In genomic region chr11:65861533-65862183, GRCh38 we compare ENCODE assay signal across 8 cellular contexts.
A peak's percentile ranks its signal among the peaks of the same experiment; 100 is the strongest.
DNase-seq lines count a peak whose midpoint lies in the region; ATAC-seq lines count a peak whose summit lies in the region.
"Had no signal": no experiment of that assay in that cellular context is flagged by ENCODE, and none has a peak within 500 bp of the region (broad histone marks: within the 10 kb centered on the region; RNA-seq: fewer than 3 reads in every experiment).

No MANE protein-coding gene starts in this region.

- peak overlapping the region; percentile 95 for H3K4me3 Mint-ChIP-seq in activated naive CD8-positive, alpha-beta T cell
- H3K4me3 Mint-ChIP-seq in stimulated activated effector memory CD8-positive, alpha-beta T cell treated with anti-CD3 and anti-CD28 coated beads, Interleukin-12 subunit alpha, Interleukin-12 subunit beta, amount 100 ng/mL, for 72 hours = peak overlapping the region; percentile 97

- ATAC-seq in stimulated activated effector memory CD8-positive, alpha-beta T cell treated with anti-CD3 and anti-CD28 coated beads, Interleukin-12 subunit alpha, Interleukin-12 subunit beta, amount 100 ng/mL, for 72 hours = no peak

- peaks cover 9% of the 10 kb centered on the region for H3K4me1 ChIP-seq in HUES6 (ENCODE audit: control insufficient read depth, insufficient read depth, low read length)

- H3K9me3 ChIP-seq in HUES6 (ENCODE audit: control insufficient read depth, insufficient read depth, low read depth, low read length) = no peaks in the 10 kb centered on the region
- no peaks in the 10 kb centered on the region for H3K9me3 ChIP-seq in iPS-18c (ENCODE audit: control insufficient read depth, insufficient read depth, low read length)

- DNase-seq in stimulated activated effector memory CD8-positive, alpha-beta T cell treated with anti-CD3 and anti-CD28 coated beads, Interleukin-12 subunit alpha, Interleukin-12 subunit beta, amount 100 ng/mL, for 72 hours (ENCODE audit: low spot score in 2 of 2) = no peak
- no peak for DNase-seq in GM19238 (ENCODE audit: insufficient read length, low spot score)
- DNase-seq in HPDE6-E6E7 (ENCODE audit: extremely low spot score) = no peak
- no peak for DNase-seq in activated CD4-positive, CD25-positive, alpha-beta regulatory T cell treated with anti-CD3 and anti-CD28 coated beads, Interleukin-2, amount 50 U/mL, for 72 hours
- DNase-seq: activated gamma-delta T cell treated with Interleukin-2 at 50 U/mL for 16 hours had no signal

- peaks cover 51% of the 10 kb centered on the region for H3K36me3 ChIP-seq in HUES6 (ENCODE audit: control insufficient read depth, insufficient read depth, low read length)

- peaks cover 25% of the 10 kb centered on the region for H3K4me1 Mint-ChIP-seq in activated naive CD8-positive, alpha-beta T cell (ENCODE audit: low read depth)
- peaks cover 50% of the 10 kb centered on the region for H3K4me1 Mint-ChIP-seq in stimulated activated effector memory CD8-positive, alpha-beta T cell treated with anti-CD3 and anti-CD28 coated beads, Interleukin-12 subunit alpha, Interleukin-12 subunit beta, amount 100 ng/mL, for 72 hours

- H3K27ac ChIP-seq in HUES6 (ENCODE audit: low read depth, low read length) = no peak overlapping the region

- H3K27me3 ChIP-seq in HUES6 (ENCODE audit: control insufficient read depth, insufficient read depth, low read length) = no peaks in the 10 kb centered on the region

- peak overlapping the region; percentile 98 for H3K9ac ChIP-seq in HUES6 (ENCODE audit: low read length)

- H3K9me3 Mint-ChIP-seq in activated naive CD8-positive, alpha-beta T cell (ENCODE audit: low read depth) = no peaks in the 10 kb centered on the region
- no peaks in the 10 kb centered on the region for H3K9me3 Mint-ChIP-seq in stimulated activated effector memory CD8-positive, alpha-beta T cell treated with anti-CD3 and anti-CD28 coated beads, Interleukin-12 subunit alpha, Interleukin-12 subunit beta, amount 100 ng/mL, for 72 hours

- H3K4me3 ChIP-seq in HUES6 (ENCODE audit: low read depth, low read length) (peak overlapping the region; percentile 92), iPS-18c (ENCODE audit: insufficient read depth, low read depth, low read length) (peak overlapping the region; percentile 96)

- no peak overlapping the region for H3K27ac Mint-ChIP-seq in activated naive CD8-positive, alpha-beta T cell
- peak overlapping the region; percentile 97 for H3K27ac Mint-ChIP-seq in stimulated activated effector memory CD8-positive, alpha-beta T cell treated with anti-CD3 and anti-CD28 coated beads, Interleukin-12 subunit alpha, Interleukin-12 subunit beta, amount 100 ng/mL, for 72 hours

- H3K36me3 Mint-ChIP-seq in activated naive CD8-positive, alpha-beta T cell = peaks cover 2% of the 10 kb centered on the region
- peaks cover 98% of the 10 kb centered on the region for H3K36me3 Mint-ChIP-seq in stimulated activated effector memory CD8-positive, alpha-beta T cell treated with anti-CD3 and anti-CD28 coated beads, Interleukin-12 subunit alpha, Interleukin-12 subunit beta, amount 100 ng/mL, for 72 hours

- H3K27me3 Mint-ChIP-seq in activated naive CD8-positive, alpha-beta T cell = no peaks in the 10 kb centered on the region
